ENCODE assay signal across 12 cellular contexts in the genomic region with DNA sequence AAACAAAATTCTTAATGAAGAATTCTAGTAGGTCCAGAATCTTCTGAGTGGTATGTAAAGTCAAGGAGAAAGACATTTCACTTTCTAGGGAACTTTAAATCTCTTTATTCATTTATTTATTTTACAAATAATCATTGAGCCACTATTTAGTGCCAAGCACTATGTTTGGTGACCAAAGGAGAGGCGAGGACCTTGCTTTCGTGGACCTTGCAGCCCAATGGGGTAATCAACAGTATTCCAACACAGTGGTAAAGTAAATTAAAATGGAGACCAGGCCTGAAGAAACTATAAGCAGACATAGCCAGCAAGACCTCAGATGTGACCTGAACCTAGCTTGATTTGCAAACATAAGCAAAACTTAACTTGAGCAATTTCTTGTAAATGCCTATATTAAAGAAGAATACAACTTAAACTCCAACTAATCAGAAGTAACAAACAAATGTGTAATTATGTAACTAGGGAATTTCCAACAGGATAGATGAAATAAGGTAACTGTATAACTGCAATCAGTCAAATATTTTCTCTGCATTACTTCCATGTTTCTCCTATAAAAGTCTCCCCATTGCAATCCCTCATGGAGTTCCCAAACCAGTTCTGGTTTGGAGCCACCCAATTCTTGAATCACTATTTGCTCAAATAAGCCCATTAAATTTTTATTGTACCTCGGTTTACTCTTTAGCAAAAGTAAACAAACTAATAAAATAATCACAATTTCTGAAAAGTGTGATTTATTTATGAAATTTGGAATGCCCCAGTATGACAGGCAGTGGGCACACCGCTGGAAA.
"Had no signal": no experiment of that assay in that cellular context is flagged by ENCODE, and none has a peak within 500 bp of the region (broad histone marks: within the 10 kb centered on the region; RNA-seq: fewer than 3 reads in every experiment).

No MANE protein-coding gene starts in this region.

- H3K27ac Mint-ChIP-seq: activated naive CD4-positive, alpha-beta T cell treated with anti-CD3 and anti-CD28 coated beads, Interleukin-2, amount 10 ng/mL, durations not matched to agents 7 days and 5 days; naive B cell had no signal

- H3K27me3 ChIP-seq: esophagus squamous epithelium, hepatocyte, left lung, neutrophil had no signal

- H3K9ac ChIP-seq: parathyroid adenoma had no signal

- DNase-seq: activated naive CD4-positive, alpha-beta T cell treated with anti-CD3 and anti-CD28 coated beads, Interleukin-2, amount 10 ng/mL, durations not matched to agents 7 days and 5 days; amniotic stem cell; esophagus squamous epithelium; left lung; naive B cell; stimulated activated CD4-positive, alpha-beta T cell treated with anti-CD3 and anti-CD28 coated beads, Interleukin-2, amount 100 ng/mL, for 48 hours; stimulated activated naive CD4-positive, alpha-beta T cell; T-helper 9 cell had no signal

- H2AFZ ChIP-seq: hepatocyte, parathyroid adenoma had no signal

- H3K4me3 ChIP-seq: esophagus squamous epithelium, hepatocyte, left lung had no signal

- ATAC-seq: left lung had no signal

- H3K4me2 ChIP-seq: hepatocyte had no signal

- H3K9me3 ChIP-seq: esophagus squamous epithelium, left lung, neutrophil had no signal

- H3K36me3 Mint-ChIP-seq: activated naive CD4-positive, alpha-beta T cell treated with anti-CD3 and anti-CD28 coated beads, Interleukin-2, amount 10 ng/mL, durations not matched to agents 7 days and 5 days had no signal

- H3K9me3 Mint-ChIP-seq: activated naive CD4-positive, alpha-beta T cell treated with anti-CD3 and anti-CD28 coated beads, Interleukin-2, amount 10 ng/mL, durations not matched to agents 7 days and 5 days had no signal

- H3K27ac ChIP-seq: hepatocyte, left lung, neutrophil, parathyroid adenoma had no signal

- H3K4me3 Mint-ChIP-seq: activated naive CD4-positive, alpha-beta T cell treated with anti-CD3 and anti-CD28 coated beads, Interleukin-2, amount 10 ng/mL, durations not matched to agents 7 days and 5 days; type B pancreatic cell had no signal

- H3K36me3 ChIP-seq: esophagus squamous epithelium, left lung, neutrophil had no signal

- H3K27me3 Mint-ChIP-seq: activated naive CD4-positive, alpha-beta T cell treated with anti-CD3 and anti-CD28 coated beads, Interleukin-2, amount 10 ng/mL, durations not matched to agents 7 days and 5 days; naive B cell; type B pancreatic cell had no signal
